14 cellular contexts compared by ENCODE assay signal in the genomic region with DNA sequence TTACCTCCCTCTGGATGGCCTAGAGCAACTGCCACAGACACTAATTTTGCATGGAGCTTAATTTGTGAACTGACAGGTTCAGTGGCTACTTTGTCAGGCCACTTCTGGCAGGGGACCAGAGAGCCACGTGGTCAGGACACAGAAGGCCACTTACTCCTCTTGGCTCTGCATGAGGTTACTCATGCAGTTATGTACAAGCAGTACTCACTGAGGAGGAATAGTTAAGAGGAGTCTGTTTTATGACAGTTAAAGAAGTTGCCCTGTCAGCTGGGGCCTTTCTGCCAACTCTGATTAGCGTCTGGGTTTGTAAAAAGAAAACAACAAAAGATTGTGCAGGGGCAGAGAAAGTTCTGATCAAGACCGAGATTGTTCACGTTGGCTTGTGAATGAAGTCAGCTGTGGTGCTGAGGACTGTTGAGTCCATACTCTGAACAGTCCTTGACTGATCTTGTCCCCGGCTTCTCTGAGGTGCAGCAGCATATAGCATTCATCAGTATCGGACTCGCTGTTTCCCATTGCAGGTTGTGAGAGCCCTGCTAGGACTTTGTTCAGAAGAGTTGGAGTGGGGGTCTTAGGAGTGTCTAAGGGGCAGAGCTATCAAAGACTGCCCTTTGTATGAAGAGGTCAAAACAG. TPM values are rescaled to one million over a fixed set of nuclear protein-coding genes. Genes with fewer than 3 reads are reported as not detected.
DNase-seq lines count a peak whose midpoint lies in the region; ATAC-seq and TF ChIP-seq lines count a peak whose summit lies in the region.
"Had no signal": no experiment of that assay in that cellular context is flagged by ENCODE, and none has a peak within 500 bp of the region (broad histone marks: within the 10 kb centered on the region; RNA-seq: fewer than 3 reads in every experiment).

No MANE protein-coding gene starts in this region.

- no peaks in the 10 kb centered on the region for H3K27me3 Mint-ChIP-seq in stimulated activated naive CD8-positive, alpha-beta T cell treated with anti-CD3 and anti-CD28 coated beads, Interleukin-15, amount 100 ng/mL, for 72 hours
- H3K27me3 Mint-ChIP-seq in activated naive CD4-positive, alpha-beta T cell treated with anti-CD3 and anti-CD28 coated beads, Interleukin-2, amount 10 ng/mL, durations not matched to agents 7 days and 5 days: no peaks in the 10 kb centered on the region
- H3K27me3 Mint-ChIP-seq: stimulated activated memory B cell treated with anti-CD40 and anti-IgM and Interleukin-4, amounts not matched to agents 10 μg/mL and 1 μg/mL and 100 μg/mL, for 72 hours had no signal

- peaks cover 6% of the 10 kb centered on the region for H3K4me1 Mint-ChIP-seq in stimulated activated naive CD8-positive, alpha-beta T cell treated with anti-CD3 and anti-CD28 coated beads, Interleukin-15, amount 100 ng/mL, for 72 hours
- no peaks in the 10 kb centered on the region for H3K4me1 Mint-ChIP-seq in activated naive CD4-positive, alpha-beta T cell treated with anti-CD3 and anti-CD28 coated beads, Interleukin-2, amount 10 ng/mL, durations not matched to agents 7 days and 5 days

- TF ChIP-seq CTCF in heart left ventricle (IDR thresholded peaks at IDR 0.05): no peak
- TF ChIP-seq CTCF in omental fat pad (IDR thresholded peaks at IDR 0.05): no peak
- no peak for TF ChIP-seq CTCF in esophagus muscularis mucosa (IDR thresholded peaks at IDR 0.05)

- DNase-seq in stimulated activated naive CD8-positive, alpha-beta T cell treated with anti-CD3 and anti-CD28 coated beads, Interleukin-15, amount 100 ng/mL, for 72 hours: no peak
- no peak for DNase-seq in stimulated activated naive CD8-positive, alpha-beta T cell treated with anti-CD3 and anti-CD28 coated beads, Interleukin-15, Interleukin-2, amounts not matched to agents 100 U/mL and 50 U/mL, for 24 hours
- DNase-seq in heart left ventricle: peak; percentile 60 to 89 (median 76)
- no peak for DNase-seq in omental fat pad (ENCODE audit: low spot score)
- DNase-seq in aorta: no peak
- DNase-seq in activated naive CD4-positive, alpha-beta T cell treated with anti-CD3 and anti-CD28 coated beads, Interleukin-2, amount 10 ng/mL, durations not matched to agents 7 days and 5 days: no peak
- DNase-seq in esophagus muscularis mucosa (ENCODE audit: extremely low spot score): no peak
- no peak for DNase-seq in stimulated activated CD4-positive, alpha-beta T cell treated with anti-CD3 and anti-CD28 coated beads, Interleukin-4, amount 100 ng/mL, for 24 hours
- DNase-seq: activated CD4-positive, CD25-positive, alpha-beta regulatory T cell; cortex of kidney; foreskin melanocyte; GDM1 had no signal

- intact Hi-C loops in heart left ventricle (cut with DNase I) (loop anchor here in 3 of 10 donors (5.0 kb wide), 1 partner anchor 43 kb away; the partner anchor contains the start of gene PPFIBP2 (in 3 of the 3)), aorta (cut with DNase I) (no loop called here), esophagus muscularis mucosa (cut with DNase I) (no loop called here)

- TF ChIP-seq POLR2A in heart left ventricle (IDR thresholded peaks at IDR 0.05) (no peak), esophagus muscularis mucosa (IDR thresholded peaks at IDR 0.05; ENCODE audit: low read depth) (no peak)

- H3K4me1 ChIP-seq in heart left ventricle (peaks cover 0 to 15% (median 0%) of the 10 kb centered on the region in 12 donors), aorta (ENCODE audit: control insufficient read depth in 1 of 2, insufficient read depth in 2 of 2, low read length in 2 of 2) (no peaks in the 10 kb centered on the region), esophagus muscularis mucosa (peaks cover 0 to 8% (median 0%) of the 10 kb centered on the region in 4 donors)

- H3K27ac ChIP-seq in heart left ventricle: peak overlapping the region in 8 of 12 donors; percentile 1 to 56 (median 44)
- H3K27ac ChIP-seq in aorta (ENCODE audit: low read depth in 1 of 2, low read length in 2 of 2): no peak overlapping the region
- H3K27ac ChIP-seq in esophagus muscularis mucosa (replicated peaks in 1 of 4): no peak overlapping the region

- H3K27me3 ChIP-seq in heart left ventricle (no peaks in the 10 kb centered on the region), aorta (ENCODE audit: control insufficient read depth in 1 of 2, insufficient read depth in 2 of 2, low read length in 1 of 2) (no peaks in the 10 kb centered on the region), esophagus muscularis mucosa (no peaks in the 10 kb centered on the region)

- H3K4me3 ChIP-seq in heart left ventricle: no peak overlapping the region
- no peak overlapping the region for H3K4me3 ChIP-seq in aorta (ENCODE audit: low read length in 2 of 2)
- H3K4me3 ChIP-seq in esophagus muscularis mucosa: no peak overlapping the region

- no peak for TF ChIP-seq EP300 in esophagus muscularis mucosa (IDR thresholded peaks at IDR 0.05)

- H3K9me3 Mint-ChIP-seq in stimulated activated naive CD8-positive, alpha-beta T cell treated with anti-CD3 and anti-CD28 coated beads, Interleukin-15, amount 100 ng/mL, for 72 hours: no peaks in the 10 kb centered on the region
- no peaks in the 10 kb centered on the region for H3K9me3 Mint-ChIP-seq in activated naive CD4-positive, alpha-beta T cell treated with anti-CD3 and anti-CD28 coated beads, Interleukin-2, amount 10 ng/mL, durations not matched to agents 7 days and 5 days
- H3K9me3 Mint-ChIP-seq: activated T-helper 2 cell treated with anti-CD3 and anti-CD28 coated beads, Interferon-gamma antibody, Interleukin-2, Interleukin-4, amounts not matched to agents 10 μg/mL and 5 μg/mL and 100 μg/mL, durations not matched to agents 14 hours and 24 hours and 36 hours; stimulated activated memory B cell treated with anti-CD40 and anti-IgM and Interleukin-4, amounts not matched to agents 10 μg/mL and 1 μg/mL and 100 μg/mL, for 72 hours had no signal

- CTCF ChIA-PET in activated naive CD4-positive, alpha-beta T cell treated with anti-CD3 and anti-CD28 coated beads, Interleukin-2, amount 10 ng/mL, durations not matched to agents 7 days and 5 days (lab: Charles Lee): no interaction called here

- H3K9me3 ChIP-seq in heart left ventricle (no peaks in the 10 kb centered on the region), aorta (ENCODE audit: control insufficient read depth, low read length) (no peaks in the 10 kb centered on the region), esophagus muscularis mucosa (no peaks in the 10 kb centered on the region)

- ATAC-seq in stimulated activated naive CD8-positive, alpha-beta T cell treated with anti-CD3 and anti-CD28 coated beads, Interleukin-15, amount 100 ng/mL, for 72 hours: peak; percentile 23
- ATAC-seq in stimulated activated naive CD8-positive, alpha-beta T cell treated with anti-CD3 and anti-CD28 coated beads, Interleukin-15, Interleukin-2, amounts not matched to agents 100 U/mL and 50 U/mL, for 24 hours: no peak
- peak; percentile 93 to 97 (median 94) for ATAC-seq in heart left ventricle
- ATAC-seq in omental fat pad (ENCODE audit: low FRiP score): peak; percentile 69
- ATAC-seq in aorta (ENCODE audit: low FRiP score): peak; percentile 19
- ATAC-seq: stimulated activated memory B cell treated with anti-CD40 and anti-IgM and Interleukin-4, amounts not matched to agents 10 μg/mL and 1 μg/mL and 100 μg/mL, for 72 hours had no signal

- H3K36me3 Mint-ChIP-seq in activated naive CD4-positive, alpha-beta T cell treated with anti-CD3 and anti-CD28 coated beads, Interleukin-2, amount 10 ng/mL, durations not matched to agents 7 days and 5 days: peaks cover 12% of the 10 kb centered on the region

- H3K27ac Mint-ChIP-seq in stimulated activated naive CD8-positive, alpha-beta T cell treated with anti-CD3 and anti-CD28 coated beads, Interleukin-15, amount 100 ng/mL, for 72 hours: no peak overlapping the region
- H3K27ac Mint-ChIP-seq in activated naive CD4-positive, alpha-beta T cell treated with anti-CD3 and anti-CD28 coated beads, Interleukin-2, amount 10 ng/mL, durations not matched to agents 7 days and 5 days: no peak overlapping the region
- H3K27ac Mint-ChIP-seq: activated T-helper 2 cell treated with anti-CD3 and anti-CD28 coated beads, Interferon-gamma antibody, Interleukin-2, Interleukin-4, amounts not matched to agents 10 μg/mL and 5 μg/mL and 100 μg/mL, durations not matched to agents 14 hours and 24 hours and 36 hours; stimulated activated memory B cell treated with anti-CD40 and anti-IgM and Interleukin-4, amounts not matched to agents 10 μg/mL and 1 μg/mL and 100 μg/mL, for 72 hours had no signal

- no peak overlapping the region for H3K4me3 Mint-ChIP-seq in stimulated activated naive CD8-positive, alpha-beta T cell treated with anti-CD3 and anti-CD28 coated beads, Interleukin-15, amount 100 ng/mL, for 72 hours
- no peak overlapping the region for H3K4me3 Mint-ChIP-seq in activated naive CD4-positive, alpha-beta T cell treated with anti-CD3 and anti-CD28 coated beads, Interleukin-2, amount 10 ng/mL, durations not matched to agents 7 days and 5 days
- H3K4me3 Mint-ChIP-seq: stimulated activated memory B cell treated with anti-CD40 and anti-IgM and Interleukin-4, amounts not matched to agents 10 μg/mL and 1 μg/mL and 100 μg/mL, for 72 hours had no signal

- H3K36me3 ChIP-seq in heart left ventricle (peaks cover 0 to 6% (median 0%) of the 10 kb centered on the region in 9 donors), aorta (ENCODE audit: control insufficient read depth in 1 of 2, insufficient read depth in 2 of 2, low read length in 1 of 2) (no peaks in the 10 kb centered on the region), esophagus muscularis mucosa (peaks cover 0 to 3% (median 0%) of the 10 kb centered on the region in 4 donors)

- WGBS in heart left ventricle, 4 donors: 38 to 57% (median 48%) methylated on average over 7 of the region's 7 CpGs
- 57 to 61% methylated on average over 7 of the region's 7 CpGs for WGBS in aorta, 2 donors
- WGBS in esophagus muscularis mucosa: 67% methylated on average over 7 of the region's 7 CpGs

RNA-seq across cellular contexts. Expression of gene PPFIBP2, which starts 41.4 kb away (rescaled TPM):
- total RNA-seq in heart left ventricle (10 to 100 TPM; 12.5 to 31.1 (median 21.5) TPM), omental fat pad (10 to 100 TPM; 16.3 to 47.8 (median 24.2) TPM), aorta (10 to 100 TPM; 17.6 to 35.6 TPM), esophagus muscularis mucosa (10 to 100 TPM in 2 of 4 donors, 1 to 10 TPM in 2; 7.5 to 12.5 (median 10.0) TPM)
- polyA plus RNA-seq in heart left ventricle (10 to 100 TPM; 10.5 to 17.7 TPM), aorta (10 to 100 TPM; 14.1 to 31.7 TPM)

Comparison
In these comparisons a context has a peak if more than half of its experiments do, and no peak if none do; other contexts are left out.
1. DNase-seq: peak in heart left ventricle (5 of 5); none in stimulated activated naive CD8-positive, alpha-beta T cell treated with anti-CD3 and anti-CD28 coated beads, Interleukin-15, amount 100 ng/mL, for 72 hours (0 of 2), stimulated activated naive CD8-positive, alpha-beta T cell treated with anti-CD3 and anti-CD28 coated beads, Interleukin-15, Interleukin-2, amounts not matched to agents 100 U/mL and 50 U/mL, for 24 hours (single experiment), omental fat pad (single experiment), aorta (0 of 2), activated naive CD4-positive, alpha-beta T cell treated with anti-CD3 and anti-CD28 coated beads, Interleukin-2, amount 10 ng/mL, durations not matched to agents 7 days and 5 days (single experiment), esophagus muscularis mucosa (single experiment) and stimulated activated CD4-positive, alpha-beta T cell treated with anti-CD3 and anti-CD28 coated beads, Interleukin-4, amount 100 ng/mL, for 24 hours (single experiment).
2. H3K27ac ChIP-seq: peak in heart left ventricle (8 of 12); none in aorta (0 of 2) and esophagus muscularis mucosa (0 of 4).